In genomic region chr11:41612415-41612814, GRCh38 we compare ENCODE assay signal across 15 cellular contexts.
DNase-seq lines count a peak whose midpoint lies in the region; ATAC-seq and TF ChIP-seq lines count a peak whose summit lies in the region.
"Had no signal": no experiment of that assay in that cellular context is flagged by ENCODE, and none has a peak within 500 bp of the region (broad histone marks: within the 10 kb centered on the region; RNA-seq: fewer than 3 reads in every experiment).

No MANE protein-coding gene starts in this region.

- H3K36me3 ChIP-seq in GM23338 (ENCODE audit: insufficient read depth): no peaks in the 10 kb centered on the region
- H3K36me3 ChIP-seq in OCI-LY3 (replicated peaks; ENCODE audit: low read depth, low read length): no peaks in the 10 kb centered on the region
- H3K36me3 ChIP-seq: esophagus squamous epithelium had no signal

- no peaks in the 10 kb centered on the region for H3K4me1 ChIP-seq in GM23338 (ENCODE audit: insufficient read depth)
- H3K4me1 ChIP-seq in OCI-LY3 (ENCODE audit: low read length): peaks cover 6% of the 10 kb centered on the region
- H3K4me1 ChIP-seq: esophagus squamous epithelium had no signal

- POLR2A ChIA-PET in RWPE1 (lab: Yijun Ruan, JAX; ENCODE audit: low non-redundant PET): no interaction called here

- no peak overlapping the region for H3K9ac ChIP-seq in OCI-LY3 (ENCODE audit: low read length)

- H3K9me3 Mint-ChIP-seq in GM23338 (peaks cover 33% of the 10 kb centered on the region), neural crest cell (peaks cover 11% of the 10 kb centered on the region), chondrocyte (ENCODE audit: low read depth) (peaks cover 35% of the 10 kb centered on the region)
- H3K9me3 Mint-ChIP-seq: memory B cell had no signal

- peak; percentile 42; the same call in 2 of the 3 replicates for ATAC-seq in GM23338
- ATAC-seq in HG02588 (IDR thresholded peaks at IDR 0.05; ENCODE audit: unreplicated experiment): no peak
- ATAC-seq in GM19324 (IDR thresholded peaks at IDR 0.05; ENCODE audit: low FRiP score, unreplicated experiment): no peak
- ATAC-seq: activated naive CD8-positive, alpha-beta T cell treated with anti-CD3 and anti-CD28 coated beads, Interleukin-2, amount 50 U/mL, for 24 hours had no signal

- H3K27me3 Mint-ChIP-seq in GM23338 (ENCODE audit: insufficient read depth, low read depth, poor library complexity) (peaks cover 2% of the 10 kb centered on the region), neural crest cell (ENCODE audit: low read depth) (no peaks in the 10 kb centered on the region), chondrocyte (ENCODE audit: low read depth) (no peaks in the 10 kb centered on the region)
- H3K27me3 Mint-ChIP-seq: activated naive CD8-positive, alpha-beta T cell treated with anti-CD3 and anti-CD28 coated beads, Interleukin-2, amount 50 U/mL, for 24 hours; memory B cell had no signal

- CTCF ChIA-PET in RWPE1 (lab: Yijun Ruan, JAX): interaction anchor here (0.5 to 1.2 kb wide), 6 partner anchors 114 to 665 kb away, joined by 3 to 8 read pairs (median 4); no protein-coding TSS in a partner anchor

- H3K79me2 ChIP-seq in GM23338 (replicated peaks; ENCODE audit: insufficient read depth) (no peaks in the 10 kb centered on the region), OCI-LY3 (ENCODE audit: low read length) (no peaks in the 10 kb centered on the region)

- no peaks in the 10 kb centered on the region for H3K9me3 ChIP-seq in OCI-LY3 (ENCODE audit: insufficient read depth, low read length)
- H3K9me3 ChIP-seq: esophagus squamous epithelium had no signal

- H3K36me3 Mint-ChIP-seq in GM23338 (ENCODE audit: low read depth): peaks cover 26% of the 10 kb centered on the region
- H3K36me3 Mint-ChIP-seq in neural crest cell (ENCODE audit: low read depth): peaks cover 4% of the 10 kb centered on the region
- no peaks in the 10 kb centered on the region for H3K36me3 Mint-ChIP-seq in chondrocyte (ENCODE audit: low read depth)
- H3K36me3 Mint-ChIP-seq: memory B cell had no signal

- H2AFZ ChIP-seq in GM23338: no peak overlapping the region
- no peak overlapping the region; the same call in 1 of the 2 replicates for H2AFZ ChIP-seq in OCI-LY3 (ENCODE audit: low read depth, low read length)

- DNase-seq in GM23338 (ENCODE audit: low spot score): peak; percentile 62
- DNase-seq in epithelial cell of proximal tubule (ENCODE audit: low read depth): no peak
- DNase-seq in neural crest cell (ENCODE audit: low read depth, low spot score): no peak
- no peak for DNase-seq in chondrocyte (ENCODE audit: low spot score)
- no peak for DNase-seq in RWPE1 (ENCODE audit: low spot score)
- DNase-seq: activated naive CD8-positive, alpha-beta T cell treated with anti-CD3 and anti-CD28 coated beads, Interleukin-2, amount 50 U/mL, for 24 hours; COR-L47; esophagus squamous epithelium; hippocampal formation; NCI-H2171; SW 1271 had no signal

- H4K20me1 ChIP-seq in GM23338 (replicated peaks; ENCODE audit: insufficient read depth): no peaks in the 10 kb centered on the region
- no peaks in the 10 kb centered on the region for H4K20me1 ChIP-seq in OCI-LY3 (ENCODE audit: insufficient read depth, low read length)

- H3K4me2 ChIP-seq in GM23338 (no peak overlapping the region), OCI-LY3 (ENCODE audit: low read length) (no peak overlapping the region)

- 0 out of 2 replicates have a peak, but pooled peaks cover 6% of the 10 kb centered on the region for H3K9me2 ChIP-seq in GM23338 (ENCODE audit: insufficient read depth)

- no peaks in the 10 kb centered on the region for H3K4me1 Mint-ChIP-seq in GM23338
- H3K4me1 Mint-ChIP-seq in neural crest cell: no peaks in the 10 kb centered on the region
- H3K4me1 Mint-ChIP-seq in chondrocyte (ENCODE audit: low read depth): no peaks in the 10 kb centered on the region
- H3K4me1 Mint-ChIP-seq: activated naive CD8-positive, alpha-beta T cell treated with anti-CD3 and anti-CD28 coated beads, Interleukin-2, amount 50 U/mL, for 24 hours; memory B cell had no signal

- H3K27me3 ChIP-seq in GM23338 (ENCODE audit: insufficient read depth): no peaks in the 10 kb centered on the region
- no peaks in the 10 kb centered on the region for H3K27me3 ChIP-seq in OCI-LY3 (ENCODE audit: low read depth, low read length)
- H3K27me3 ChIP-seq: esophagus squamous epithelium had no signal

- H3K27ac ChIP-seq in GM23338 (ENCODE audit: low read depth) (no peak overlapping the region), OCI-LY3 (ENCODE audit: low read length) (no peak overlapping the region), RWPE1 (no peak overlapping the region)
- H3K27ac ChIP-seq: esophagus squamous epithelium had no signal

- no peak overlapping the region for H3K4me3 ChIP-seq in GM23338
- H3K4me3 ChIP-seq in OCI-LY3 (ENCODE audit: low read length): no peak overlapping the region
- H3K4me3 ChIP-seq in epithelial cell of proximal tubule (ENCODE audit: low read depth, low read length): no peak overlapping the region
- H3K4me3 ChIP-seq: esophagus squamous epithelium had no signal

- no peak overlapping the region for H3K4me3 Mint-ChIP-seq in GM23338
- H3K4me3 Mint-ChIP-seq in neural crest cell: no peak overlapping the region
- no peak overlapping the region for H3K4me3 Mint-ChIP-seq in chondrocyte (ENCODE audit: unreplicated experiment)
- H3K4me3 Mint-ChIP-seq: activated naive CD8-positive, alpha-beta T cell treated with anti-CD3 and anti-CD28 coated beads, Interleukin-2, amount 50 U/mL, for 24 hours; memory B cell had no signal

- H3F3A ChIP-seq in GM23338 (replicated peaks; ENCODE audit: low read depth): no peaks in the 10 kb centered on the region

- TF ChIP-seq CTCF in GM23338 (conservative IDR thresholded peaks at IDR 0.05; ENCODE audit: low read depth in 2 of 2) (peak; percentile 62 to 64), OCI-LY3 (IDR thresholded peaks at IDR 0.05; ENCODE audit: low read depth, low read length) (peak; percentile 76), epithelial cell of proximal tubule (conservative IDR thresholded peaks at IDR 0.05; ENCODE audit: low read depth, low read length) (peak; percentile 23), neural crest cell (conservative IDR thresholded peaks at IDR 0.05) (peak; percentile 44), chondrocyte (IDR thresholded peaks at IDR 0.05) (no peak), RWPE1 (conservative IDR thresholded peaks at IDR 0.05; ENCODE audit: low read depth) (no peak)

- no peak overlapping the region for H3K27ac Mint-ChIP-seq in GM23338
- H3K27ac Mint-ChIP-seq in neural crest cell (ENCODE audit: unreplicated experiment): no peak overlapping the region
- no peak overlapping the region for H3K27ac Mint-ChIP-seq in chondrocyte (ENCODE audit: unreplicated experiment)
- H3K27ac Mint-ChIP-seq: activated naive CD8-positive, alpha-beta T cell treated with anti-CD3 and anti-CD28 coated beads, Interleukin-2, amount 50 U/mL, for 24 hours; memory B cell had no signal

TF ChIP-seq in GM23338, 12 proteins besides CTCF, POLR2A, EP300 and RAD21 (continues in another document):
- TF ChIP-seq NANOG (IDR thresholded peaks at IDR 0.05; ENCODE audit: borderline replicate concordance) (no peak), CREB1 (CRISPR knock-in tag; IDR thresholded peaks at IDR 0.05; ENCODE audit: low read depth) (no peak), EZH2 (IDR thresholded peaks at IDR 0.05; ENCODE audit: low read depth, unreplicated experiment) (no peak), ETS1 (IDR thresholded peaks at IDR 0.05) (no peak), ZNF114 (CRISPR knock-in tag; IDR thresholded peaks at IDR 0.05) (no peak), REST (IDR thresholded peaks at IDR 0.05; ENCODE audit: unreplicated experiment) (no peak)

Comparison
In these comparisons a context has a peak if more than half of its experiments do, and no peak if none do; other contexts are left out.
1. CTCF ChIP-seq: peak in GM23338 (2 of 2), OCI-LY3 (single experiment), epithelial cell of proximal tubule (single experiment) and neural crest cell (single experiment); none in chondrocyte (single experiment) and RWPE1 (single experiment).